Comparison of ENCODE assay signal across 12 cellular contexts in genomic region chr12:807041-807717, GRCh38. TPM values are rescaled to one million over a fixed set of nuclear protein-coding genes. Genes with fewer than 3 reads are reported as not detected.
DNase-seq lines count a peak whose midpoint lies in the region; ATAC-seq and TF ChIP-seq lines count a peak whose summit lies in the region.
"Had no signal": no experiment of that assay in that cellular context is flagged by ENCODE, and none has a peak within 500 bp of the region (broad histone marks: within the 10 kb centered on the region; RNA-seq: fewer than 3 reads in every experiment).

No MANE protein-coding gene starts in this region.

- no peak overlapping the region for H2AFZ ChIP-seq in hepatocyte

- no peak overlapping the region for H3K4me3 Mint-ChIP-seq in stimulated activated naive CD8-positive, alpha-beta T cell treated with anti-CD3 and anti-CD28 coated beads, Interleukin-15, Interleukin-2, amounts not matched to agents 100 ng/mL and 50 ng/mL, for 24 hours
- peak overlapping the region; percentile 40 to 60 (median 59) for H3K4me3 Mint-ChIP-seq in T-cell

- H3K36me3 ChIP-seq in hepatocyte (replicated peaks; ENCODE audit: insufficient read depth, low read depth): no peaks in the 10 kb centered on the region

- H3K27ac ChIP-seq in hepatocyte (peak overlapping the region; percentile 81), foreskin keratinocyte (no peak overlapping the region)
- H3K27ac ChIP-seq: epithelial cell of prostate, HL-60, RWPE1 had no signal

- no peaks in the 10 kb centered on the region for H3K9me2 ChIP-seq in hepatocyte (replicated peaks; ENCODE audit: insufficient read depth)

- H3K4me1 ChIP-seq in hepatocyte (ENCODE audit: insufficient read depth) (peaks cover 15% of the 10 kb centered on the region), foreskin keratinocyte (peaks cover 9% of the 10 kb centered on the region)

- no peaks in the 10 kb centered on the region for H3K27me3 ChIP-seq in hepatocyte
- no peaks in the 10 kb centered on the region for H3K27me3 ChIP-seq in foreskin keratinocyte

- H3K4me2 ChIP-seq in hepatocyte: peak overlapping the region; percentile 18

- DNase-seq in stimulated activated naive CD8-positive, alpha-beta T cell treated with anti-CD3 and anti-CD28 coated beads, Interleukin-15, Interleukin-2, amounts not matched to agents 100 U/mL and 50 U/mL, for 24 hours: no peak
- DNase-seq in T-cell: peak in 1 of 34 experiments; percentile 14
- no peak for DNase-seq in hepatocyte (ENCODE audit: low spot score)
- DNase-seq in activated effector memory CD4-positive, alpha-beta T cell treated with anti-CD3 and anti-CD28 coated beads, Interleukin-2, amount 50 U/mL, for 16 hours: no peak
- no peak for DNase-seq in foreskin keratinocyte
- no peak for DNase-seq in foreskin melanocyte

- POLR2A ChIA-PET in T-cell (lab: Charles Lee): interaction anchor here (0.7 kb wide), 4 partner anchors 15 to 291 kb away, joined by 4 to 12 read pairs (median 7); partner anchors contain the start of gene WNK1 (in 1 of the 2)

- no peak for ATAC-seq in stimulated activated naive CD8-positive, alpha-beta T cell treated with anti-CD3 and anti-CD28 coated beads, Interleukin-15, Interleukin-2, amounts not matched to agents 100 U/mL and 50 U/mL, for 24 hours
- ATAC-seq in T-cell (replicated peaks in 1 of 4): peak in 3 of 4 experiments; percentile 35 to 72 (median 36)
- no peak for ATAC-seq in GM18520 (IDR thresholded peaks at IDR 0.05; ENCODE audit: unreplicated experiment)
- ATAC-seq in foreskin keratinocyte: no peak
- ATAC-seq: activated CD4-positive, CD25-positive, alpha-beta regulatory T cell treated with anti-CD3 and anti-CD28 coated beads, Interleukin-2, amount 50 U/mL, for 24 hours had no signal

- no peaks in the 10 kb centered on the region for H3K36me3 Mint-ChIP-seq in stimulated activated naive CD8-positive, alpha-beta T cell treated with anti-CD3 and anti-CD28 coated beads, Interleukin-15, Interleukin-2, amounts not matched to agents 100 ng/mL and 50 ng/mL, for 24 hours (ENCODE audit: low read depth)
- no peaks in the 10 kb centered on the region for H3K36me3 Mint-ChIP-seq in T-cell

- peaks cover 84% of the 10 kb centered on the region for H3K4me1 Mint-ChIP-seq in stimulated activated naive CD8-positive, alpha-beta T cell treated with anti-CD3 and anti-CD28 coated beads, Interleukin-15, Interleukin-2, amounts not matched to agents 100 ng/mL and 50 ng/mL, for 24 hours (ENCODE audit: low read depth)
- H3K4me1 Mint-ChIP-seq in T-cell: peaks cover 74 to 81% (median 77%) of the 10 kb centered on the region in 3 donors

- TF ChIP-seq CTCF in hepatocyte (IDR thresholded peaks at IDR 0.05; ENCODE audit: poor library complexity) (no peak), foreskin keratinocyte (conservative IDR thresholded peaks at IDR 0.05) (no peak)

- H3K27me3 Mint-ChIP-seq in stimulated activated naive CD8-positive, alpha-beta T cell treated with anti-CD3 and anti-CD28 coated beads, Interleukin-15, Interleukin-2, amounts not matched to agents 100 ng/mL and 50 ng/mL, for 24 hours: no peaks in the 10 kb centered on the region
- H3K27me3 Mint-ChIP-seq in T-cell: no peaks in the 10 kb centered on the region

- H3K9me3 Mint-ChIP-seq in stimulated activated naive CD8-positive, alpha-beta T cell treated with anti-CD3 and anti-CD28 coated beads, Interleukin-15, Interleukin-2, amounts not matched to agents 100 ng/mL and 50 ng/mL, for 24 hours: no peaks in the 10 kb centered on the region
- no peaks in the 10 kb centered on the region for H3K9me3 Mint-ChIP-seq in T-cell

- H3K4me3 ChIP-seq in hepatocyte: no peak overlapping the region

- H3K9me3 ChIP-seq in hepatocyte (ENCODE audit: low read depth): no peaks in the 10 kb centered on the region

- peaks cover 90% of the 10 kb centered on the region for H3K79me2 ChIP-seq in hepatocyte

- WGBS in hepatocyte (ENCODE audit: low lambda C conversion rate, missing lambda C conversion rate): 92% methylated on average over 2 of the region's 2 CpGs

- H4K20me1 ChIP-seq in hepatocyte (ENCODE audit: insufficient read depth, poor library complexity, severe bottlenecking): peaks cover 31% of the 10 kb centered on the region

- CTCF ChIA-PET in T-cell (lab: Charles Lee): interaction anchor here in 1 of 2 donors (0.6 to 1.8 kb wide), 7 partner anchors 9 to 56 kb away, joined by 3 to 6 read pairs (median 3); partner anchors contain the start of gene WNK1

- H3K27ac Mint-ChIP-seq in stimulated activated naive CD8-positive, alpha-beta T cell treated with anti-CD3 and anti-CD28 coated beads, Interleukin-15, Interleukin-2, amounts not matched to agents 100 ng/mL and 50 ng/mL, for 24 hours: peak overlapping the region; percentile 59
- H3K27ac Mint-ChIP-seq in T-cell: peak overlapping the region; percentile 80 to 82

RNA-seq across cellular contexts. Expression of gene WNK1, which starts 54.8 kb away (rescaled TPM):
- total RNA-seq in T-cell (100 to 1,000 TPM; 168 to 287 (median 179) TPM), hepatocyte (62.6 and 63.7 TPM in 2 replicates), foreskin keratinocyte (97.5 and 100 TPM in 2 replicates)
- polyA plus RNA-seq in hepatocyte (51.2 and 58.5 TPM in 2 replicates), foreskin keratinocyte (9.0 and 13.1 TPM in 2 replicates)

Comparison
In these comparisons a context has a peak if more than half of its experiments do, and no peak if none do; other contexts are left out.
1. ATAC-seq: peak in T-cell (3 of 4); none in stimulated activated naive CD8-positive, alpha-beta T cell treated with anti-CD3 and anti-CD28 coated beads, Interleukin-15, Interleukin-2, amounts not matched to agents 100 U/mL and 50 U/mL, for 24 hours (single experiment), GM18520 (single experiment) and foreskin keratinocyte (single experiment).